In the genomic region with DNA sequence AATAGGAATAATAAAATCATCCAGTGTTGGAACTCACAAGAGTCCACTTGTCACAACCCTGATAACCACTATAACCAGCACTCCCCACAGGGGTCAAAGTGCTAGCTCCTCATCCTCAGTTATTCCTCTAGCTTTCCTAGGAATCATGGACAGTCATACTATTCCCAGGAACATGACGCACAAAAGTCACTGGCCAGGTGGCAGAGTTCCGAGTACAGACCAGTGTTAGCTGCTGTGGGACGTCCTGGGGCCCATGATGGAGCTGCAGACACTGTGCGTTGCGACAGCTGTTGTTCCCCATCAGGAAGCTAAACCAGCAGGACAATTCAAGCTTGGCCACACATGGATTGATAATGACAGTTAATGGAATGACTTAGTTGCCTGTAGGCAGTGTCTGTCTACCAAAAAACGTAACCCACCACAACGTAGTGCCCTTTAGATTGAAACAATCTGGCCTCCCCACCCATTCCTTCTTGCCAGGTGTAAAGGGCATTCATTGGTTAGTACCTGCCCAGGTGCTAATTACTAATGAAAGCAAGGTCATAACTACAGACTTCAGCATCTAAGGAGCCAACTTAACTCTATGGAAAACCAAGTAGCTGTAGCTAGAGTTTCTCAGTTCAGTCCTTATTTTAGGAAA, we compare ENCODE assay signal across 10 cellular contexts. TPM values are rescaled to one million over a fixed set of nuclear protein-coding genes. Genes with fewer than 3 reads are reported as not detected.
DNase-seq lines count a peak whose midpoint lies in the region; ATAC-seq, FAIRE-seq and TF ChIP-seq lines count a peak whose summit lies in the region.
"Had no signal": no experiment of that assay in that cellular context is flagged by ENCODE, and none has a peak within 500 bp of the region (broad histone marks: within the 10 kb centered on the region; RNA-seq: fewer than 3 reads in every experiment).

No MANE protein-coding gene starts in this region.

- POLR2A ChIA-PET in Panc1 (lab: Charles Lee) = interaction anchor here (0.5 to 0.6 kb wide), 2 partner anchors 39 to 140 kb away, joined by 3 read pairs; no protein-coding TSS in a partner anchor

- BruUV-seq in Panc1 (replicated peaks; lab: Mats Ljungman, UMichigan) = no TSS peak

- peaks cover 8% of the 10 kb centered on the region; the same call in 1 of the 2 replicates for H3K36me3 ChIP-seq in Panc1 (ENCODE audit: control insufficient read depth, insufficient read depth, low read length)
- H3K36me3 ChIP-seq in heart right ventricle = no peaks in the 10 kb centered on the region
- H3K36me3 ChIP-seq in psoas muscle (ENCODE audit: insufficient read depth in 1 of 2, low read depth in 1 of 2) = no peaks in the 10 kb centered on the region
- H3K36me3 ChIP-seq: brain microvascular endothelial cell had no signal

- in situ Hi-C loops in Panc1 (cut with HindIII; ENCODE audit: low pct_unique_long_range_greater_than_20kb, low sequenced_read_pairs) = no loop called here

- H3K27me3 ChIP-seq in Panc1 (ENCODE audit: control insufficient read depth, insufficient read depth, low read length) (no peaks in the 10 kb centered on the region), heart right ventricle (no peaks in the 10 kb centered on the region), psoas muscle (ENCODE audit: insufficient read depth in 3 of 3, low read length in 2 of 3) (no peaks in the 10 kb centered on the region)
- H3K27me3 ChIP-seq: brain microvascular endothelial cell had no signal

- H3K9me3 ChIP-seq in Panc1 (ENCODE audit: control insufficient read depth, insufficient read depth, low read depth, low read length) = no peaks in the 10 kb centered on the region
- H3K9me3 ChIP-seq in heart right ventricle = no peaks in the 10 kb centered on the region
- H3K9me3 ChIP-seq in psoas muscle = no peaks in the 10 kb centered on the region

- peak; percentile 55; the same call in 1 of the 2 replicates for TF ChIP-seq POLR2A in GM12891 (IDR thresholded peaks at IDR 0.05; ENCODE audit: low read depth, low read length)

- DNase-seq in GM12891 (ENCODE audit: insufficient read length, low spot score) (no peak), Panc1 (ENCODE audit: low read depth, low spot score) (no peak), heart right ventricle (peak; percentile 64 to 76), psoas muscle (peak; percentile 67 to 69), EL (no peak)
- DNase-seq: brain microvascular endothelial cell, DMS79 treated with DMSO at 0.1 percent for 48 hours, NCI-H526 had no signal

- CTCF ChIA-PET in Panc1 (lab: Charles Lee) = no interaction called here

- FAIRE-seq in GM12891 (lab: Jason Lieb, UNC) = peak; percentile 31

- H3K27ac ChIP-seq in Panc1 (ENCODE audit: low read length) (peak overlapping the region; percentile 34; the same call in 1 of the 2 replicates), heart right ventricle (peak overlapping the region in 9 of 10 donors; percentile 32 to 83 (median 65)), psoas muscle (no peak overlapping the region)
- H3K27ac ChIP-seq: brain microvascular endothelial cell had no signal

- ATAC-seq in Panc1 = 0 out of 2 replicates have a peak, but pooled peaks have one; percentile 29
- peak in 7 of 8 donors; percentile 35 to 96 (median 90) for ATAC-seq in heart right ventricle
- ATAC-seq in psoas muscle = peak; percentile 63 to 96 (median 92)
- ATAC-seq in HG02571 (IDR thresholded peaks at IDR 0.05; ENCODE audit: unreplicated experiment) = no peak
- no peak for ATAC-seq in HG02885 (IDR thresholded peaks at IDR 0.05; ENCODE audit: poor library complexity, unreplicated experiment)

- TF ChIP-seq CTCF in Panc1 (IDR thresholded peaks at IDR 0.05) = no peak
- TF ChIP-seq CTCF in heart right ventricle (IDR thresholded peaks at IDR 0.05) = no peak
- no peak for TF ChIP-seq CTCF in psoas muscle (IDR thresholded peaks at IDR 0.05)

- no peak overlapping the region for H3K4me3 ChIP-seq in Panc1 (ENCODE audit: low read depth in 2 of 2, low read length in 2 of 2)
- no peak overlapping the region for H3K4me3 ChIP-seq in heart right ventricle
- H3K4me3 ChIP-seq in psoas muscle = no peak overlapping the region

- WGBS in heart right ventricle, 2 donors = 68 to 71% methylated on average over 7 of the region's 7 CpGs
- WGBS in psoas muscle, 3 donors = 42 to 74% (median 51%) methylated on average over 7 of the region's 7 CpGs

- H3K4me1 ChIP-seq in Panc1 (ENCODE audit: control insufficient read depth, insufficient read depth, low read length) (peaks cover 75% of the 10 kb centered on the region), heart right ventricle (peaks cover 10 to 90% (median 82%) of the 10 kb centered on the region in 9 donors), psoas muscle (peaks cover 16% of the 10 kb centered on the region)

- intact Hi-C loops in Panc1 (cut with micrococcal nuclease; ENCODE audit: unreplicated experiment) (no loop called here), heart right ventricle (cut with DNase I) (no loop called here), psoas muscle (cut with DNase I) (no loop called here)

TF ChIP-seq in GM12891, 5 proteins besides CTCF, POLR2A, EP300 and RAD21:
- TF ChIP-seq POLR2AphosphoS5 (IDR thresholded peaks at IDR 0.05; ENCODE audit: low read depth, low read length) (peak; percentile 48), TAF1 (IDR thresholded peaks at IDR 0.05; ENCODE audit: low read depth, low read length) (no peak)
TF ChIP-seq in GM12891: peak in this region for 1.

RNA-seq across cellular contexts. Expression of a gene that starts 17.4 kb away (rescaled TPM):
- 166 TPM for polyA plus RNA-seq in GM12891 (2012; ENCODE audit: low read depth, missing spikeins)
- 263 TPM for total RNA-seq in Panc1 (2021; ENCODE audit: unreplicated experiment)
- polyA plus RNA-seq in Panc1 (2012; ENCODE audit: insufficient read length) = 215 TPM
- 100 to 1,000 TPM; 148 to 227 (median 186) TPM for total RNA-seq in heart right ventricle
- polyA plus RNA-seq in heart right ventricle = 100 to 1,000 TPM in 1 of 2 donors, 10 to 100 TPM in 1; 90.3 to 322 TPM
- total RNA-seq in psoas muscle = 10 to 100 TPM; 25.9 to 61.7 (median 33.3) TPM
- polyA plus RNA-seq in psoas muscle = 10 to 100 TPM; 19.1 to 32.5 (median 30.9) TPM

Comparison
In these comparisons a context has a peak if more than half of its experiments do, and no peak if none do; other contexts are left out.
1. DNase-seq: peak in heart right ventricle (2 of 2) and psoas muscle (2 of 2); none in GM12891 (single experiment), Panc1 (single experiment) and EL (single experiment).
2. ATAC-seq: peak in Panc1 (single experiment), heart right ventricle (7 of 8) and psoas muscle (4 of 4); none in HG02571 (single experiment) and HG02885 (single experiment).